30 cellular contexts compared by ENCODE assay signal in the genomic region with DNA sequence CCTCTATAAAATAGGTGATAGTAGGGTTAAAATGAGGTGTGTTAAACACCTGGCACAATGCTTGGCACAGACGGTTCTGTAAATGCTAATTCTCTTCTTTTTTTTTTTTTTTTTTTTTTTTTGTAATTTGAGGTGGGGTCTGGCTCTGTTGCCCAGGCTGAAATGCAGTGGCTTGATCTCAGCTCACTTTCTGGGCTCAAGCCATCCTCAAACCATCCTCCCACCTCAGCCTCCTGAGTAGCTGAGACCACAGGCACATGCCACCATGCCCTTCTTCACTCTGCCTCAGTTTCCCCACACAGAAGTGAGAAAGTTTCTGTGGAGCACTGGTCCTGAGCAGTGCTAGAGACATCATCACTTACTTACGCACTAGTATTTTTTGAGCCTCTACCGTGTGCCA. TPM values are rescaled to one million over a fixed set of nuclear protein-coding genes. Genes with fewer than 3 reads are reported as not detected.
A peak's percentile ranks its signal among the peaks of the same experiment; 100 is the strongest.
DNase-seq lines count a peak whose midpoint lies in the region; ATAC-seq, FAIRE-seq and TF ChIP-seq lines count a peak whose summit lies in the region.
"Had no signal": no experiment of that assay in that cellular context is flagged by ENCODE, and none has a peak within 500 bp of the region (broad histone marks: within the 10 kb centered on the region; RNA-seq: fewer than 3 reads in every experiment).

No MANE protein-coding gene starts in this region.

- CTCF ChIA-PET in activated CD4-positive, alpha-beta T cell treated with anti-CD3 and anti-CD28 coated beads, Interleukin-2, amount 10 ng/mL, durations not matched to agents 7 days and 5 days (lab: Charles Lee) = interaction anchor here (1.6 kb wide), 1 partner anchor 9 kb away, joined by 4 read pairs; no protein-coding TSS in a partner anchor
- CTCF ChIA-PET in PC-9 (lab: Charles Lee) = no interaction called here
- CTCF ChIA-PET in K562 (lab: Yijun Ruan, JAX; ENCODE audit: low intra/inter-chr PET ratio) = interaction anchor here (4.4 to 4.7 kb wide), 2 partner anchors 199 to 256 kb away, joined by 55 to 69 read pairs; no protein-coding TSS in a partner anchor

- H3K9ac ChIP-seq in K562 (ENCODE audit: insufficient read depth in 1 of 2, low read depth in 2 of 2, low read length in 2 of 2) = no peak overlapping the region
- H3K9ac ChIP-seq: GM23248 had no signal

- no peaks in the 10 kb centered on the region for H3K4me1 ChIP-seq in PC-9 (replicated peaks; ENCODE audit: insufficient read depth)
- H3K4me1 ChIP-seq in K562 (replicated peaks in 1 of 2; ENCODE audit: control insufficient read depth in 2 of 2, insufficient read depth in 2 of 2, low read length in 2 of 2) = peaks cover 9 to 12% of the 10 kb centered on the region in 2 experiments; a peak in 3 of 5 replicates

- TSS peak; percentile 4 for BruUV-seq in PC-9 (replicated peaks; lab: Mats Ljungman, UMichigan)
- no TSS peak for BruUV-seq in K562 (replicated peaks; lab: Mats Ljungman, UMichigan)

- peaks cover 3% of the 10 kb centered on the region for H3K9me1 ChIP-seq in K562 (ENCODE audit: control insufficient read depth, insufficient read depth, low read length)

- in situ Hi-C loops in K562 (cut with MboI) = loop anchor here (5.0 kb wide), 1 partner anchor 257 kb away; no protein-coding TSS in a partner anchor

- peaks cover 20% of the 10 kb centered on the region for H3K36me3 Mint-ChIP-seq in activated CD4-positive, alpha-beta T cell treated with anti-CD3 and anti-CD28 coated beads, Interleukin-2, amount 10 ng/mL, durations not matched to agents 7 days and 5 days (ENCODE audit: low read depth)
- H3K36me3 Mint-ChIP-seq in stimulated activated memory B cell treated with anti-CD40 and anti-IgM and Interleukin-4, amounts not matched to agents 10 μg/mL and 1 μg/mL and 100 μg/mL, for 72 hours = peaks cover 58% of the 10 kb centered on the region
- peaks cover 24% of the 10 kb centered on the region for H3K36me3 Mint-ChIP-seq in endothelial cell (ENCODE audit: low read depth, unreplicated experiment)

- H3K9me2 ChIP-seq in PC-9 (ENCODE audit: insufficient read depth) = no peaks in the 10 kb centered on the region

- H3K4me1 Mint-ChIP-seq in activated CD4-positive, alpha-beta T cell treated with anti-CD3 and anti-CD28 coated beads, Interleukin-2, amount 10 ng/mL, durations not matched to agents 7 days and 5 days = peaks cover 13% of the 10 kb centered on the region
- peaks cover 12% of the 10 kb centered on the region for H3K4me1 Mint-ChIP-seq in stimulated activated memory B cell treated with anti-CD40 and anti-IgM and Interleukin-4, amounts not matched to agents 10 μg/mL and 1 μg/mL and 100 μg/mL, for 72 hours
- peaks cover 23% of the 10 kb centered on the region for H3K4me1 Mint-ChIP-seq in endothelial cell (ENCODE audit: unreplicated experiment)

- intact Hi-C loops in PC-9 (cut with micrococcal nuclease; ENCODE audit: unreplicated experiment) = loop anchor here (2.0 kb wide), 2 partner anchors 55 to 199 kb away; no protein-coding TSS in a partner anchor
- intact Hi-C loops in K562 (cut with micrococcal nuclease) = loop anchor here (2.0 to 10.0 kb wide), 3 partner anchors 57 to 565 kb away; partner anchors contain the start of gene SLC6A6

- no peaks in the 10 kb centered on the region for H3K27me3 Mint-ChIP-seq in activated CD4-positive, alpha-beta T cell treated with anti-CD3 and anti-CD28 coated beads, Interleukin-2, amount 10 ng/mL, durations not matched to agents 7 days and 5 days
- no peaks in the 10 kb centered on the region for H3K27me3 Mint-ChIP-seq in stimulated activated memory B cell treated with anti-CD40 and anti-IgM and Interleukin-4, amounts not matched to agents 10 μg/mL and 1 μg/mL and 100 μg/mL, for 72 hours
- peaks cover 7% of the 10 kb centered on the region for H3K27me3 Mint-ChIP-seq in endothelial cell (ENCODE audit: unreplicated experiment)
- H3K27me3 Mint-ChIP-seq: B cell; naive thymus-derived CD4-positive, alpha-beta T cell had no signal

- TF ChIP-seq CTCF in PC-9 (conservative IDR thresholded peaks at IDR 0.05) = no peak
- TF ChIP-seq CTCF in K562 (IDR thresholded peaks at IDR 0.05 in 2 of 3, conservative IDR thresholded peaks at IDR 0.05 in 1 of 3; ENCODE audit: insufficient read depth in 2 of 3, low read depth in 1 of 3, low read length in 3 of 3) = no peak
- TF ChIP-seq CTCF in endothelial cell (IDR thresholded peaks at IDR 0.05; ENCODE audit: unreplicated experiment) = no peak

- ATAC-seq in K562 (no peak), HG03565 (IDR thresholded peaks at IDR 0.05; ENCODE audit: unreplicated experiment) (no peak)
- no peak for ATAC-seq in stimulated activated memory B cell treated with anti-CD40 and anti-IgM and Interleukin-4, amounts not matched to agents 10 μg/mL and 1 μg/mL and 100 μg/mL, for 72 hours
- ATAC-seq: naive thymus-derived CD4-positive, alpha-beta T cell; stimulated activated naive CD8-positive, alpha-beta T cell treated with anti-CD3 and anti-CD28 coated beads, Interleukin-15, Interleukin-2, amounts not matched to agents 100 U/mL and 50 U/mL, for 24 hours had no signal

- H3K9me3 ChIP-seq in PC-9 (ENCODE audit: insufficient read depth, low read depth) (no peaks in the 10 kb centered on the region), K562 (replicated peaks; ENCODE audit: control insufficient read depth, insufficient read depth, low read depth, low read length) (no peaks in the 10 kb centered on the region)
- H3K9me3 ChIP-seq: left lung, ovary, tibial artery had no signal

- no peak for DNase-seq in activated CD4-positive, alpha-beta T cell treated with anti-CD3 and anti-CD28 coated beads, Interleukin-2, amount 10 ng/mL, durations not matched to agents 7 days and 5 days
- no peak for DNase-seq in activated CD4-positive, alpha-beta T cell treated with anti-CD3 and anti-CD28 coated beads for 4 hours
- DNase-seq in PC-9 (no peak), K562 (ENCODE audit: extremely low read depth in 1 of 4, low spot score in 3 of 4) (no peak), endothelial cell (ENCODE audit: low spot score) (no peak)
- no peak for DNase-seq in stimulated activated CD4-positive, alpha-beta T cell treated with anti-CD3 and anti-CD28 coated beads, Interleukin-1b, Interleukin-23, amount 100 ng/mL, for 48 hours
- DNase-seq: activated CD4-positive, CD25-positive, alpha-beta regulatory T cell treated with anti-CD3 and anti-CD28 coated beads, Interleukin-2, amount 50 U/mL, for 72 hours; DMS79; effector memory CD4-positive, alpha-beta T cell; foreskin keratinocyte; GF-D8; GM23248; immature natural killer cell; naive thymus-derived CD4-positive, alpha-beta T cell; NCI-H1694; NCI-H526; ovary; right cardiac atrium; stimulated activated CD4-positive, alpha-beta T cell treated with anti-CD3 and anti-CD28 coated beads, Interleukin-4, amount 100 ng/mL, for 24 hours; stimulated activated naive CD8-positive, alpha-beta T cell treated with anti-CD3 and anti-CD28 coated beads, Interleukin-15, Interleukin-2, amounts not matched to agents 100 U/mL and 50 U/mL, for 24 hours; T-helper 1 cell; tibial artery had no signal

- peaks cover 32% of the 10 kb centered on the region; the same call in 1 of the 2 replicates for H3F3A ChIP-seq in PC-9 (ENCODE audit: insufficient read depth, low read depth)

- H3K4me3 ChIP-seq in PC-9 (no peak overlapping the region), K562 (no peak overlapping the region)
- H3K4me3 ChIP-seq: GM23248, left lung, ovary, tibial artery had no signal

- H3K27me3 ChIP-seq in PC-9 (ENCODE audit: insufficient read depth, low read depth) = no peaks in the 10 kb centered on the region
- no peaks in the 10 kb centered on the region for H3K27me3 ChIP-seq in K562 (ENCODE audit: control insufficient read depth in 2 of 2, insufficient read depth in 2 of 2, low read length in 2 of 2)
- H3K27me3 ChIP-seq: foreskin keratinocyte, left lung, ovary, tibial artery had no signal

- H3K36me3 ChIP-seq in PC-9 (ENCODE audit: low read depth) (peaks cover 40% of the 10 kb centered on the region; the same call in 1 of the 2 replicates), K562 (ENCODE audit: control insufficient read depth, insufficient read depth, low read length) (peaks cover 100% of the 10 kb centered on the region)
- H3K36me3 ChIP-seq: ovary had no signal

- FAIRE-seq in K562 (lab: Jason Lieb, UNC) = no peak
- FAIRE-seq: colon, GM18507, TTC549 had no signal

- H2AFZ ChIP-seq in PC-9 = no peak overlapping the region
- no peak overlapping the region for H2AFZ ChIP-seq in K562 (ENCODE audit: low read depth, low read length)
- H2AFZ ChIP-seq: GM23248 had no signal

- H4K20me1 ChIP-seq in PC-9 (ENCODE audit: insufficient read depth) (no peaks in the 10 kb centered on the region), K562 (replicated peaks; ENCODE audit: control insufficient read depth, insufficient read depth, low read length) (no peaks in the 10 kb centered on the region)

- H3K79me2 ChIP-seq in PC-9 (ENCODE audit: low read depth) (no peaks in the 10 kb centered on the region), K562 (ENCODE audit: control insufficient read depth, insufficient read depth, low read length) (no peaks in the 10 kb centered on the region)

- no peak for TF ChIP-seq EP300 in K562 (IDR thresholded peaks at IDR 0.05; ENCODE audit: low read length)

- H3K9me3 Mint-ChIP-seq in activated CD4-positive, alpha-beta T cell treated with anti-CD3 and anti-CD28 coated beads, Interleukin-2, amount 10 ng/mL, durations not matched to agents 7 days and 5 days = no peaks in the 10 kb centered on the region
- H3K9me3 Mint-ChIP-seq in stimulated activated memory B cell treated with anti-CD40 and anti-IgM and Interleukin-4, amounts not matched to agents 10 μg/mL and 1 μg/mL and 100 μg/mL, for 72 hours = no peaks in the 10 kb centered on the region
- H3K9me3 Mint-ChIP-seq in endothelial cell (ENCODE audit: unreplicated experiment) = no peaks in the 10 kb centered on the region
- H3K9me3 Mint-ChIP-seq: immature natural killer cell; mesothelial cell of epicardium; naive thymus-derived CD4-positive, alpha-beta T cell had no signal

- TF ChIP-seq RAD21 in K562 (CRISPR knock-in tag; conservative IDR thresholded peaks at IDR 0.05 in 1 of 2, IDR thresholded peaks at IDR 0.05 in 1 of 2) = no peak

- H3K4me2 ChIP-seq in PC-9 = no peak overlapping the region
- H3K4me2 ChIP-seq in K562 (ENCODE audit: insufficient read depth, low read length) = no peak overlapping the region

- no peak for TF ChIP-seq POLR2A in K562 (conservative IDR thresholded peaks at IDR 0.05)

- peak overlapping the region; percentile 57 for H3K27ac Mint-ChIP-seq in activated CD4-positive, alpha-beta T cell treated with anti-CD3 and anti-CD28 coated beads, Interleukin-2, amount 10 ng/mL, durations not matched to agents 7 days and 5 days
- H3K27ac Mint-ChIP-seq in stimulated activated memory B cell treated with anti-CD40 and anti-IgM and Interleukin-4, amounts not matched to agents 10 μg/mL and 1 μg/mL and 100 μg/mL, for 72 hours = peak overlapping the region; percentile 13
- H3K27ac Mint-ChIP-seq in endothelial cell (ENCODE audit: unreplicated experiment) = no peak overlapping the region
- H3K27ac Mint-ChIP-seq: B cell had no signal

- WGBS in K562 (ENCODE audit: insufficient coverage, low coverage, missing lambda C conversion rate) = 62% methylated on average over 3 of the region's 3 CpGs

- H3K27ac ChIP-seq in PC-9 (no peak overlapping the region), K562 (ENCODE audit: extremely low read depth, low read depth, low read length) (no peak overlapping the region)
- H3K27ac ChIP-seq: foreskin keratinocyte had no signal

- POLR2A ChIA-PET in activated CD4-positive, alpha-beta T cell treated with anti-CD3 and anti-CD28 coated beads, Interleukin-2, amount 10 ng/mL, durations not matched to agents 7 days and 5 days (lab: Charles Lee) = no interaction called here
- POLR2A ChIA-PET in PC-9 (lab: Charles Lee; ENCODE audit: unreplicated experiment) = no interaction called here
- POLR2A ChIA-PET in K562 (lab: Yijun Ruan, JAX) = interaction anchor here (0.8 to 1.2 kb wide), 2 partner anchors 9 to 34 kb away, joined by 3 to 4 read pairs; no protein-coding TSS in a partner anchor

- H3K4me3 Mint-ChIP-seq in activated CD4-positive, alpha-beta T cell treated with anti-CD3 and anti-CD28 coated beads, Interleukin-2, amount 10 ng/mL, durations not matched to agents 7 days and 5 days = no peak overlapping the region
- H3K4me3 Mint-ChIP-seq in stimulated activated memory B cell treated with anti-CD40 and anti-IgM and Interleukin-4, amounts not matched to agents 10 μg/mL and 1 μg/mL and 100 μg/mL, for 72 hours = no peak overlapping the region
- H3K4me3 Mint-ChIP-seq in endothelial cell (ENCODE audit: unreplicated experiment) = no peak overlapping the region
- H3K4me3 Mint-ChIP-seq: B cell; immature natural killer cell; mesothelial cell of epicardium; naive thymus-derived CD4-positive, alpha-beta T cell had no signal

RNA-seq across cellular contexts. Expression of gene SLC6A6, which starts 57.4 kb away (rescaled TPM):
- 10 to 100 TPM; 42.0 to 43.1 TPM for total RNA-seq in activated CD4-positive, alpha-beta T cell treated with anti-CD3 and anti-CD28 coated beads, Interleukin-2, amount 10 ng/mL, durations not matched to agents 7 days and 5 days
- total RNA-seq in PC-9 (2021) (84.9 and 122 TPM in 2 replicates), K562 (2014; rRNA removed) (106 and 223 TPM in 2 replicates), K562 (2014; rRNA removed; fragmentation: Illumina TruSeq; extraction: Trizol) (79.6 and 90.2 TPM in 2 replicates), K562 (2015; rRNA removed; fragmentation: Illumina TruSeq; extraction: Trizol) (91.9 and 93.2 TPM in 2 replicates), K562 (2021) (194 and 203 TPM in 2 replicates), endothelial cell (ENCODE audit: unreplicated experiment) (46.3 TPM)
- 361 and 756 TPM in 2 replicates for total RNA-seq in K562 (2011; cell fraction: chromatin; rRNA removed; ENCODE audit: low replicate concordance)
- 315 and 326 TPM in 2 replicates for total RNA-seq in K562 (2011; cell fraction: nucleolus; rRNA removed)
- 358 and 388 TPM in 2 replicates for total RNA-seq in K562 (2011; cell fraction: nucleoplasm; rRNA removed)
- polyA plus RNA-seq in K562 (2011; rRNA removed) (71.4 and 100 TPM in 2 replicates), K562 (2014; fragmentation: Illumina TruSeq; extraction: Trizol) (121 and 139 TPM in 2 replicates), K562 (2014; fragmentation: Nextera tagmentation; extraction: Ambion mirVana) (10 to 100 TPM; 12.3 to 14.8 TPM), K562 (2014; rRNA removed) (111 and 129 TPM in 2 replicates)
- 56.5 and 73.9 TPM in 2 replicates for polyA plus RNA-seq in K562 (2011; cell fraction: cytosol; rRNA removed)
- 434 and 457 TPM in 2 replicates for polyA plus RNA-seq in K562 (2011; cell fraction: nucleus; rRNA removed)
- 52.3 and 64.9 TPM in 2 replicates for polyA plus RNA-seq in K562 (2012)
- polyA minus RNA-seq in K562 (2011; rRNA and poly(A)+ RNA removed) = 75.5 and 106 TPM in 2 replicates
- polyA minus RNA-seq in K562 (2011; cell fraction: cytosol; rRNA and poly(A)+ RNA removed) = 40.8 and 83.0 TPM in 2 replicates
- 138 and 192 TPM in 2 replicates for polyA minus RNA-seq in K562 (2011; cell fraction: nucleus; rRNA and poly(A)+ RNA removed)
